22 cellular contexts compared by ENCODE assay signal in the genomic region with DNA sequence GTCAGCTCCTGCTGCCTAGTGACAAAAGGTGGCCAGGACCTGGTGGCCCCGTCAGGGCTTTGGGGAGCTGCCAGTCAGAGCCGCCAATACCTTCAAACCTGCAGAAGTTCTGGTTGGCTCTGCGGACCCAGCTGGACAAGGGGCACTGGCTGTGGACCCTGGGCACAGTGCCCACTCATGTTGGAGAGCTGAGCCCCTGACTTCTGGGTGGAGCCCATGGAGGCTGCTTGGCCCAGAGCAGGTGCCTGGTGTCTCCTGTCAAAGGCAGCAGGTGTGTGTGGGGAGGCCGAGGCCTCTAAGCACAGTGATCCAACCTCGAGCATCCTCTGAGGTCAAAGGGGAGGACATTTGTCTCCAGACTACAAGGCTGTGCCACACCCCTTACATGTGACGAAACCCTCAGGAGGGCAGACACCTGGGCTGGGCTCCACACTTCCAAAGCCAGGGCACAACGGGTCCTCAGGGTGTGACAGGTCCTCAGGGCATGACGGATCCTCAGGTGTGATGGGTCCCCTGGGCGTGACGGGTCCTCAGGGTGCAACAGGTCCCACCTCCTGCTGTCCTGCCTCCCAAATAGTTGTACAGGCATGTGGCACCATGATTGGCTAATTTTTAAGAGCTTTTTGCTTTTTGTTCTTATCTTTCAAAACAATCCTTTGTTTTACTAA. TPM values are rescaled to one million over a fixed set of nuclear protein-coding genes. Genes with fewer than 3 reads are reported as not detected.
"Had no signal": no experiment of that assay in that cellular context is flagged by ENCODE, and none has a peak within 500 bp of the region (broad histone marks: within the 10 kb centered on the region; RNA-seq: fewer than 3 reads in every experiment).

No MANE protein-coding gene starts in this region.

- H3K4me3 ChIP-seq: body of pancreas, esophagus squamous epithelium had no signal

- H3K4me1 Mint-ChIP-seq: activated B cell treated with CpG ODN at 0.5 μM for 24 hours, nephron had no signal

- H3K4me3 Mint-ChIP-seq: activated B cell treated with CpG ODN at 0.5 μM for 24 hours; activated CD8-positive, alpha-beta T cell treated with anti-CD3 and anti-CD28 coated beads for 36 hours; activated naive CD8-positive, alpha-beta T cell; activated T-cell treated with anti-CD3 and anti-CD28 coated beads, Interleukin-2, amount 50 U/mL, for 4 hours; memory B cell; nephron; type B pancreatic cell had no signal

- H3K36me3 ChIP-seq: esophagus squamous epithelium had no signal

- ATAC-seq: activated CD8-positive, alpha-beta T cell treated with anti-CD3 and anti-CD28 coated beads for 36 hours; activated T-cell treated with anti-CD3 and anti-CD28 coated beads, Interleukin-2, amount 50 U/mL, for 4 hours; body of pancreas; stimulated activated naive CD8-positive, alpha-beta T cell treated with anti-CD3 and anti-CD28 coated beads, Interleukin-15, Interleukin-2, amounts not matched to agents 100 U/mL and 50 U/mL, for 24 hours had no signal

- H3K36me3 Mint-ChIP-seq: activated naive CD8-positive, alpha-beta T cell; memory B cell; type B pancreatic cell had no signal

- H3K27ac Mint-ChIP-seq: activated B cell treated with CpG ODN at 0.5 μM for 24 hours; activated CD8-positive, alpha-beta T cell treated with anti-CD3 and anti-CD28 coated beads for 36 hours; activated naive CD8-positive, alpha-beta T cell; nephron; type B pancreatic cell had no signal

- DNase-seq: activated B cell treated with CpG ODN at 0.5 μM for 24 hours; activated CD4-positive, alpha-beta T cell treated with anti-CD3 and anti-CD28 coated beads for 48 hours; activated CD8-positive, alpha-beta T cell treated with anti-CD3 and anti-CD28 coated beads for 36 hours; activated gamma-delta T cell treated with Interleukin-2 at 50 U/mL for 16 hours; activated T-cell treated with anti-CD3 and anti-CD28 coated beads, Interleukin-2, amount 50 U/mL, for 4 hours; amniotic stem cell; central memory CD4-positive, alpha-beta T cell; cortex of kidney; effector CD4-positive, alpha-beta T cell; esophagus squamous epithelium; hypothalamus; occipital lobe; stimulated activated naive CD8-positive, alpha-beta T cell treated with anti-CD3 and anti-CD28 coated beads, Interleukin-15, Interleukin-2, amounts not matched to agents 100 U/mL and 50 U/mL, for 24 hours had no signal

- H3K9me3 Mint-ChIP-seq: activated B cell treated with CpG ODN at 0.5 μM for 24 hours; activated CD8-positive, alpha-beta T cell treated with anti-CD3 and anti-CD28 coated beads for 36 hours; activated T-cell treated with anti-CD3 and anti-CD28 coated beads, Interleukin-2, amount 50 U/mL, for 4 hours; memory B cell; nephron; type B pancreatic cell had no signal

- H3K9me3 ChIP-seq: body of pancreas, esophagus squamous epithelium had no signal

- H3K4me1 ChIP-seq: body of pancreas, esophagus squamous epithelium had no signal

- H3K27ac ChIP-seq: body of pancreas, esophagus squamous epithelium had no signal

- FAIRE-seq: endothelial cell of umbilical vein had no signal

- H3K27me3 Mint-ChIP-seq: activated CD8-positive, alpha-beta T cell treated with anti-CD3 and anti-CD28 coated beads for 36 hours; activated naive CD8-positive, alpha-beta T cell had no signal

RNA-seq across cellular contexts. Expression of gene MUC2, which starts 37.0 kb away (rescaled TPM):
- total RNA-seq: activated B cell treated with CpG ODN at 0.5 μM for 24 hours; activated CD8-positive, alpha-beta T cell treated with anti-CD3 and anti-CD28 coated beads for 36 hours; endothelial cell of umbilical vein; fibroblast of villous mesenchyme; occipital lobe; T-helper 2 cell treated with Interferon-gamma antibody and Interleukin-4, amounts not matched to agents 100 ng/mL and 5 ng/mL, for 36 hours; temporal lobe had no signal
- polyA plus RNA-seq: endothelial cell of umbilical vein had no signal

RNA-seq across cellular contexts. Expression of gene MUC5AC, which starts 46.1 kb away (rescaled TPM):
- total RNA-seq: activated B cell treated with CpG ODN at 0.5 μM for 24 hours; activated CD8-positive, alpha-beta T cell treated with anti-CD3 and anti-CD28 coated beads for 36 hours; endothelial cell of umbilical vein; fibroblast of villous mesenchyme; occipital lobe; T-helper 2 cell treated with Interferon-gamma antibody and Interleukin-4, amounts not matched to agents 100 ng/mL and 5 ng/mL, for 36 hours had no signal
- polyA plus RNA-seq: endothelial cell of umbilical vein had no signal
